In genomic region chr6:157236040-157236725, GRCh38 we compare ENCODE assay signal across 8 cellular contexts.
DNase-seq lines count a peak whose midpoint lies in the region; ATAC-seq, FAIRE-seq and TF ChIP-seq lines count a peak whose summit lies in the region.

No MANE protein-coding gene starts in this region.

- CTCF ChIA-PET in A549 (lab: Yijun Ruan, JAX) = interaction anchor here (0.9 to 2.6 kb wide), 11 partner anchors 8 to 66 kb away, joined by 3 to 10 read pairs (median 4); no protein-coding TSS in a partner anchor

- H3K27me3 ChIP-seq in upper lobe of right lung = peaks cover 26% of the 10 kb centered on the region

- no peak for DNase-seq in A549 (ENCODE audit: low read depth in 1 of 2, low spot score in 1 of 2)
- no peak for DNase-seq in choroid plexus epithelial cell (ENCODE audit: low read depth)
- DNase-seq in memory B cell (ENCODE audit: low spot score in 2 of 2) = peak in 1 of 2 donors; percentile 49
- DNase-seq in upper lobe of right lung = no peak
- no peak for DNase-seq in COR-L47 (lab: John Stamatoyannopoulos, UW)
- no peak for DNase-seq in UCSD-AML1 (lab: John Stamatoyannopoulos, UW; ENCODE audit: unreplicated experiment)
- no peak for DNase-seq in AG08396 (ENCODE audit: low spot score)

- H3K27me3 Mint-ChIP-seq in memory B cell = peaks cover 38% of the 10 kb centered on the region

- H3K27ac ChIP-seq in A549 = peak overlapping the region; percentile 41 to 79; a peak in 5 of 6 replicates
- H3K27ac ChIP-seq in upper lobe of right lung = no peak overlapping the region

- POLR2A ChIA-PET in A549 (lab: Yijun Ruan, JAX) = no interaction called here

- peaks cover 7% of the 10 kb centered on the region; the same call in 1 of the 3 replicates for H3K4me1 ChIP-seq in A549
- peaks cover 8% of the 10 kb centered on the region for H3K4me1 ChIP-seq in upper lobe of right lung

- peak overlapping the region; percentile 20 for H3K27ac Mint-ChIP-seq in memory B cell

- peaks cover 3% of the 10 kb centered on the region for H3K9me3 Mint-ChIP-seq in memory B cell

- no peaks in the 10 kb centered on the region for H3K36me3 ChIP-seq in upper lobe of right lung

- TF ChIP-seq CTCF in A549 (IDR thresholded peaks at IDR 0.05) (no peak), choroid plexus epithelial cell (conservative IDR thresholded peaks at IDR 0.05; ENCODE audit: low read depth, low read length) (no peak), upper lobe of right lung (IDR thresholded peaks at IDR 0.05) (no peak)

- H3K4me3 ChIP-seq in A549 = peak overlapping the region; percentile 59
- peak overlapping the region; percentile 51 for H3K4me3 ChIP-seq in choroid plexus epithelial cell (ENCODE audit: low read depth, low read length)
- H3K4me3 ChIP-seq in upper lobe of right lung = peak overlapping the region; percentile 46

- H3K36me3 Mint-ChIP-seq in memory B cell = no peaks in the 10 kb centered on the region

- peak; percentile 47 to 70 for ATAC-seq in A549
- peak; percentile 36 for ATAC-seq in HG02852 (IDR thresholded peaks at IDR 0.05; ENCODE audit: unreplicated experiment)
- ATAC-seq in memory B cell (ENCODE audit: low read depth) = peak; percentile 50
- peak; percentile 51 for ATAC-seq in upper lobe of right lung

- peaks cover 20% of the 10 kb centered on the region for H3K4me1 Mint-ChIP-seq in memory B cell

- intact Hi-C loops in upper lobe of right lung (cut with DNase I) = no loop called here

- TF ChIP-seq RAD21 in A549 (conservative IDR thresholded peaks at IDR 0.05 in 1 of 2, IDR thresholded peaks at IDR 0.05 in 1 of 2) = no peak

- WGBS in A549 (ENCODE audit: missing lambda C conversion rate) = 5% methylated on average over 25 of the region's 76 CpGs

- FAIRE-seq in A549 (lab: Jason Lieb, UNC) = no peak

- H3K4me2 ChIP-seq in A549 = peak overlapping the region; percentile 92

- no peak for TF ChIP-seq POLR2A in A549 (IDR thresholded peaks at IDR 0.05; ENCODE audit: low read length)

- no peak for TF ChIP-seq EP300 in A549 (IDR thresholded peaks at IDR 0.05)

- H3K9me3 ChIP-seq in A549 (no peaks in the 10 kb centered on the region), upper lobe of right lung (no peaks in the 10 kb centered on the region)

- H3K4me3 Mint-ChIP-seq in memory B cell = peak overlapping the region; percentile 88

TF ChIP-seq in A549, 52 proteins besides CTCF, POLR2A, EP300 and RAD21:
- TF ChIP-seq, protein P1, sequence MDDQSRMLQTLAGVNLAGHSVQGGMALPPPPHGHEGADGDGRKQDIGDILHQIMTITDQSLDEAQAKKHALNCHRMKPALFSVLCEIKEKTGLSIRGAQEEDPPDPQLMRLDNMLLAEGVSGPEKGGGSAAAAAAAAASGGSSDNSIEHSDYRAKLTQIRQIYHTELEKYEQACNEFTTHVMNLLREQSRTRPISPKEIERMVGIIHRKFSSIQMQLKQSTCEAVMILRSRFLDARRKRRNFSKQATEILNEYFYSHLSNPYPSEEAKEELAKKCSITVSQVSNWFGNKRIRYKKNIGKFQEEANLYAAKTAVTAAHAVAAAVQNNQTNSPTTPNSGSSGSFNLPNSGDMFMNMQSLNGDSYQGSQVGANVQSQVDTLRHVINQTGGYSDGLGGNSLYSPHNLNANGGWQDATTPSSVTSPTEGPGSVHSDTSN (IDR thresholded peaks at IDR 0.05) = no peak
- TF ChIP-seq, protein P2, sequence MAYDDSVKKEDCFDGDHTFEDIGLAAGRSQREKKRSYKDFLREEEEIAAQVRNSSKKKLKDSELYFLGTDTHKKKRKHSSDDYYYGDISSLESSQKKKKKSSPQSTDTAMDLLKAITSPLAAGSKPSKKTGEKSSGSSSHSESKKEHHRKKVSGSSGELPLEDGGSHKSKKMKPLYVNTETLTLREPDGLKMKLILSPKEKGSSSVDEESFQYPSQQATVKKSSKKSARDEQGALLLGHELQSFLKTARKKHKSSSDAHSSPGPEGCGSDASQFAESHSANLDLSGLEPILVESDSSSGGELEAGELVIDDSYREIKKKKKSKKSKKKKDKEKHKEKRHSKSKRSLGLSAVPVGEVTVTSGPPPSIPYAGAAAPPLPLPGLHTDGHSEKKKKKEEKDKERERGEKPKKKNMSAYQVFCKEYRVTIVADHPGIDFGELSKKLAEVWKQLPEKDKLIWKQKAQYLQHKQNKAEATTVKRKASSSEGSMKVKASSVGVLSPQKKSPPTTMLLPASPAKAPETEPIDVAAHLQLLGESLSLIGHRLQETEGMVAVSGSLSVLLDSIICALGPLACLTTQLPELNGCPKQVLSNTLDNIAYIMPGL (CRISPR knock-in tag; IDR thresholded peaks at IDR 0.05; ENCODE audit: borderline replicate concordance) = no peak
- TF ChIP-seq ZC3H11A (IDR thresholded peaks at IDR 0.05) = no peak
- TF ChIP-seq ELK1 (IDR thresholded peaks at IDR 0.05; ENCODE audit: low read depth, low read length) = no peak
